8 cellular contexts compared by ENCODE assay signal in the genomic region with DNA sequence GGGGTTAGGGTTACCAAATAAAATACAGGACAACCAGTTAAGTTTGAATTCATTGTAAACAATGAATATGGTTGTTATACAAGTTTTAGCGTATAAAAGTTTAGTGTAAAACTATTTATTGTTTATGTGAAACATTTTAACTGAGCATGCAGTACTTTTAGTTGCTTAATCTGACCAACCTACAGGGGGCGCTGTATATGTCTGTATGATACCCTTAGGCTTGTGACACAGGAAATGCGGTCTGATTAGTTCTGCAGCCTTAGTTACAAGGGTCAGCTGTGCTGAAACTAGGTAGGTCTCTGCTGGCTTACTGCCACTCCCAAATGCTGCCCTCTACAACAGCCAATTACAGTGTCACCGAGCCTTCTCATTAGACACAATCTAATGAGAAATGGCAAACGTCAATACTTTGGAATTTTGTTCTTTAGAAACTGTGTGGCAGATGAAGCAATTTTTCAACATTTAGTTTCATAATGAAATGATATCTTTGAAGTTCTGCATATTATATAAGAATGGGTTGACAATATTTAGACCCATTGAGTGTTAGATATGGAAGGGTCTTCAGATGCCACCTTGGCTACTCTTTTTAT. TPM values are rescaled to one million over a fixed set of nuclear protein-coding genes. Genes with fewer than 3 reads are reported as not detected.
A peak's percentile ranks its signal among the peaks of the same experiment; 100 is the strongest.
DNase-seq lines count a peak whose midpoint lies in the region; ATAC-seq and TF ChIP-seq lines count a peak whose summit lies in the region.

No MANE protein-coding gene starts in this region.

- no peaks in the 10 kb centered on the region for H3K4me1 ChIP-seq in esophagus squamous epithelium

- TF ChIP-seq POLR2A in esophagus squamous epithelium (IDR thresholded peaks at IDR 0.05): no peak

- no peaks in the 10 kb centered on the region for H3K27me3 ChIP-seq in esophagus squamous epithelium

- H3K9me3 ChIP-seq in esophagus squamous epithelium: no peaks in the 10 kb centered on the region

- H3K4me3 ChIP-seq in epithelial cell of esophagus (ENCODE audit: low read length): no peak overlapping the region
- H3K4me3 ChIP-seq in esophagus squamous epithelium: no peak overlapping the region

- no peaks in the 10 kb centered on the region for H3K36me3 ChIP-seq in esophagus squamous epithelium

- whole genome bisulfite sequencing in esophagus squamous epithelium, 2 donors: 48 to 63% methylated on average over 5 of the region's 5 CpGs

- no peak overlapping the region for H3K27ac ChIP-seq in C4-2B
- no peak overlapping the region for H3K27ac ChIP-seq in esophagus squamous epithelium

- peak; percentile 88 for DNase-seq in NCI-H446 (lab: John Stamatoyannopoulos, UW)
- DNase-seq in epithelial cell of esophagus (ENCODE audit: low read depth): peak; percentile 59
- DNase-seq in esophagus squamous epithelium (lab: John Stamatoyannopoulos, UW): no peak
- no peak for DNase-seq in pons (ENCODE audit: low spot score)
- no peak for DNase-seq in HuH-7.5 (ENCODE audit: low spot score)

- intact Hi-C loops in esophagus squamous epithelium (cut with DNase I): no loop called here

- ATAC-seq in GM18520 (IDR thresholded peaks at IDR 0.05; ENCODE audit: unreplicated experiment) (peak; percentile 94), HG02870 (IDR thresholded peaks at IDR 0.05; ENCODE audit: unreplicated experiment) (peak; percentile 93)

- TF ChIP-seq CTCF in C4-2B (conservative IDR thresholded peaks at IDR 0.05) (peak; percentile 66), epithelial cell of esophagus (IDR thresholded peaks at IDR 0.05; ENCODE audit: insufficient read depth, low read depth, low read length, missing control alignments) (peak; percentile 50), esophagus squamous epithelium (IDR thresholded peaks at IDR 0.05) (peak in 1 of 6 experiments; percentile 32)

RNA-seq across cellular contexts. Expression of a gene that starts 56.2 kb away (rescaled TPM):
- total RNA-seq in esophagus squamous epithelium: 1 to 10 TPM in 1 of 4 donors, under 1 TPM in 1, not detected in 2; 0.41 to 1.3 TPM

Comparison
In these comparisons a context has a peak if more than half of its experiments do, and no peak if none do; other contexts are left out.
1. DNase-seq: peak in NCI-H446 (2 of 2) and epithelial cell of esophagus (single experiment); none in esophagus squamous epithelium (single experiment), pons (single experiment) and HuH-7.5 (single experiment).